8 cellular contexts compared by ENCODE assay signal in genomic region chr3:51384145-51384729, GRCh38. TPM values are rescaled to one million over a fixed set of nuclear protein-coding genes. Genes with fewer than 3 reads are reported as not detected.
DNase-seq lines count a peak whose midpoint lies in the region; ATAC-seq, FAIRE-seq and TF ChIP-seq lines count a peak whose summit lies in the region.

No MANE protein-coding gene starts in this region.

- peaks cover 13 to 27% of the 10 kb centered on the region in 2 donors for H3K36me3 Mint-ChIP-seq in stimulated activated naive B cell treated with anti-CD40 and anti-IgM and Interleukin-4, amounts not matched to agents 10 μg/mL and 1 μg/mL and 100 μg/mL, for 72 hours

- H3K4me3 ChIP-seq in K562 (peak overlapping the region; percentile 82), keratinocyte (ENCODE audit: control insufficient read depth in 2 of 3, extremely low read depth in 1 of 3, insufficient read depth in 2 of 3, low read depth in 1 of 3, low read length in 3 of 3) (peak overlapping the region; percentile 72 to 92 (median 92))

- POLR2A ChIA-PET in K562 (lab: Yijun Ruan, JAX), result interaction anchor here (0.5 to 1.1 kb wide), 3 partner anchors 12 to 521 kb away, joined by 3 to 4 read pairs (median 3); no protein-coding TSS in a partner anchor

- in situ Hi-C loops in K562 (cut with MboI), result no loop called here

- no peak for TF ChIP-seq RAD21 in K562 (CRISPR knock-in tag; conservative IDR thresholded peaks at IDR 0.05 in 1 of 2, IDR thresholded peaks at IDR 0.05 in 1 of 2)

- H3K79me2 ChIP-seq in K562 (ENCODE audit: control insufficient read depth, insufficient read depth, low read length) (peaks cover 37% of the 10 kb centered on the region), keratinocyte (ENCODE audit: control insufficient read depth, insufficient read depth, low read length) (peaks cover 37% of the 10 kb centered on the region)

- H3K9me3 ChIP-seq in KOPT-K1 (ENCODE audit: insufficient read depth, low read length, poor library complexity, severe bottlenecking), result no peaks in the 10 kb centered on the region
- H3K9me3 ChIP-seq in K562 (replicated peaks; ENCODE audit: control insufficient read depth, insufficient read depth, low read depth, low read length), result no peaks in the 10 kb centered on the region
- no peaks in the 10 kb centered on the region for H3K9me3 ChIP-seq in keratinocyte (ENCODE audit: control insufficient read depth, low read depth, low read length)

- peak overlapping the region; percentile 98 for H3K27ac Mint-ChIP-seq in stimulated activated naive B cell treated with anti-CD40 and anti-IgM and Interleukin-4, amounts not matched to agents 10 μg/mL and 1 μg/mL and 100 μg/mL, for 72 hours

- H4K20me1 ChIP-seq in K562 (replicated peaks; ENCODE audit: control insufficient read depth, insufficient read depth, low read length) (peaks cover 14% of the 10 kb centered on the region; the same call in 1 of the 2 replicates), keratinocyte (ENCODE audit: control insufficient read depth, extremely low read depth, insufficient read depth, low read length) (peaks cover 12% of the 10 kb centered on the region)

- H3K27me3 ChIP-seq in K562 (ENCODE audit: control insufficient read depth in 2 of 2, insufficient read depth in 2 of 2, low read length in 2 of 2) (0 out of 5 replicates have a peak, but pooled peaks cover 0 to 2% of the 10 kb centered on the region in 2 experiments), keratinocyte (ENCODE audit: control insufficient read depth, extremely low read depth, insufficient read depth, low read length) (no peaks in the 10 kb centered on the region)

- H2AFZ ChIP-seq in K562 (ENCODE audit: low read depth, low read length), result peak overlapping the region; percentile 85
- H2AFZ ChIP-seq in keratinocyte (ENCODE audit: control insufficient read depth, low read length), result peak overlapping the region; percentile 92

- H3K36me3 ChIP-seq in KOPT-K1 (ENCODE audit: insufficient read depth, low read length) (peaks cover 36% of the 10 kb centered on the region), K562 (ENCODE audit: control insufficient read depth, insufficient read depth, low read length) (peaks cover 29% of the 10 kb centered on the region), keratinocyte (ENCODE audit: control insufficient read depth in 2 of 2, extremely low read depth in 1 of 2, insufficient read depth in 2 of 2, low read length in 2 of 2) (peaks cover 9 to 26% of the 10 kb centered on the region in 2 experiments)

- H3K4me2 ChIP-seq in K562 (ENCODE audit: insufficient read depth, low read length) (peak overlapping the region; percentile 83), keratinocyte (ENCODE audit: control insufficient read depth, extremely low read depth, insufficient read depth, low read depth, low read length) (peak overlapping the region; percentile 88)

- intact Hi-C loops in K562 (cut with micrococcal nuclease), result loop anchor here (10.0 kb wide), 1 partner anchor 769 kb away; the partner anchor contains the start of genes CISH and MAPKAPK3

- H3K4me1 ChIP-seq in K562 (replicated peaks in 1 of 2; ENCODE audit: control insufficient read depth in 2 of 2, insufficient read depth in 2 of 2, low read length in 2 of 2) (peaks cover 8 to 18% of the 10 kb centered on the region in 2 experiments), keratinocyte (ENCODE audit: control insufficient read depth, extremely low read depth, insufficient read depth, low read length) (peaks cover 37% of the 10 kb centered on the region)

- H3K9me1 ChIP-seq in K562 (ENCODE audit: control insufficient read depth, insufficient read depth, low read length), result peaks cover 12% of the 10 kb centered on the region
- no peaks in the 10 kb centered on the region for H3K9me1 ChIP-seq in keratinocyte (ENCODE audit: control insufficient read depth, extremely low read depth, insufficient read depth, low read length)

- H3K27ac ChIP-seq in KOPT-K1 (ENCODE audit: low read depth, low read length, poor library complexity, severe bottlenecking) (peak overlapping the region; percentile 91), K562 (ENCODE audit: extremely low read depth, low read depth, low read length) (peak overlapping the region; percentile 94), keratinocyte (ENCODE audit: control insufficient read depth, insufficient read depth, low read length) (peak overlapping the region; percentile 94)

- CTCF ChIA-PET in K562 (lab: Yijun Ruan, JAX; ENCODE audit: low intra/inter-chr PET ratio), result no interaction called here

- peak; percentile 39 for DNase-seq in COLO668 (lab: John Stamatoyannopoulos, UW; ENCODE audit: unreplicated experiment)
- DNase-seq in K562 (ENCODE audit: extremely low read depth in 1 of 4, low spot score in 3 of 4), result peak in 1 of 4 experiments; percentile 30
- no peak for DNase-seq in keratinocyte (ENCODE audit: low read depth, low spot score)
- DNase-seq in stimulated activated naive B cell treated with anti-CD40 and anti-IgM and Interleukin-4, amounts not matched to agents 10 μg/mL and 1 μg/mL and 100 μg/mL, for 72 hours, result no peak
- no peak for DNase-seq in kidney glomerular epithelial cell (lab: John Stamatoyannopoulos, UW)

- peak; percentile 55 for FAIRE-seq in K562 (lab: Jason Lieb, UNC)
- no peak for FAIRE-seq in keratinocyte (lab: Jason Lieb, UNC)

- peaks cover 27 to 45% of the 10 kb centered on the region in 2 donors for H3K4me1 Mint-ChIP-seq in stimulated activated naive B cell treated with anti-CD40 and anti-IgM and Interleukin-4, amounts not matched to agents 10 μg/mL and 1 μg/mL and 100 μg/mL, for 72 hours

- H3K27me3 Mint-ChIP-seq in stimulated activated naive B cell treated with anti-CD40 and anti-IgM and Interleukin-4, amounts not matched to agents 10 μg/mL and 1 μg/mL and 100 μg/mL, for 72 hours, result peaks cover under 1 to 4% of the 10 kb centered on the region in 2 donors

- no peak for TF ChIP-seq EP300 in K562 (IDR thresholded peaks at IDR 0.05; ENCODE audit: low read length)

- TF ChIP-seq CTCF in K562 (IDR thresholded peaks at IDR 0.05 in 2 of 3, conservative IDR thresholded peaks at IDR 0.05 in 1 of 3; ENCODE audit: insufficient read depth in 2 of 3, low read depth in 1 of 3, low read length in 3 of 3), result no peak
- TF ChIP-seq CTCF in keratinocyte (optimal IDR thresholded peaks at IDR 0.05 in 1 of 3, IDR thresholded peaks at IDR 0.05 in 1 of 3, conservative IDR thresholded peaks at IDR 0.05 in 1 of 3; ENCODE audit: extremely low read depth in 1 of 3, insufficient read depth in 2 of 3, low read length in 3 of 3), result no peak

- TF ChIP-seq POLR2A in K562 (conservative IDR thresholded peaks at IDR 0.05), result no peak

- WGBS in K562 (ENCODE audit: insufficient coverage, low coverage, missing lambda C conversion rate), result 0% methylated on average over 18 of the region's 29 CpGs

- ATAC-seq in GM19397 (IDR thresholded peaks at IDR 0.05; ENCODE audit: unreplicated experiment) (peak; percentile 9), K562 (peak; percentile 49), GM21423 (IDR thresholded peaks at IDR 0.05; ENCODE audit: unreplicated experiment) (no peak)
- peak; percentile 33 to 42 for ATAC-seq in stimulated activated naive B cell treated with anti-CD40 and anti-IgM and Interleukin-4, amounts not matched to agents 10 μg/mL and 1 μg/mL and 100 μg/mL, for 72 hours (replicated peaks)

- no peaks in the 10 kb centered on the region for H3K9me3 Mint-ChIP-seq in stimulated activated naive B cell treated with anti-CD40 and anti-IgM and Interleukin-4, amounts not matched to agents 10 μg/mL and 1 μg/mL and 100 μg/mL, for 72 hours

- dilution Hi-C loops in keratinocyte (cut with MboI; ENCODE audit: extremely low pct_ligation_motif_present, low sequenced_read_pairs), result loop anchor here (25.0 kb wide), 1 partner anchor 772 kb away; the partner anchor contains the start of genes CISH and MAPKAPK3

- peak overlapping the region; percentile 95 to 96 for H3K4me3 Mint-ChIP-seq in stimulated activated naive B cell treated with anti-CD40 and anti-IgM and Interleukin-4, amounts not matched to agents 10 μg/mL and 1 μg/mL and 100 μg/mL, for 72 hours

- BruUV-seq in K562 (replicated peaks; lab: Mats Ljungman, UMichigan), result TSS peak; percentile 85

- H3K9ac ChIP-seq in K562 (ENCODE audit: insufficient read depth in 1 of 2, low read depth in 2 of 2, low read length in 2 of 2), result peak overlapping the region; percentile 92 to 99
- H3K9ac ChIP-seq in keratinocyte (ENCODE audit: control insufficient read depth, extremely low read depth, insufficient read depth, low read length), result peak overlapping the region; percentile 97

RNA-seq across cellular contexts. Expression of gene MANF, which starts 0.9 kb away (rescaled TPM):
- total RNA-seq in K562 (2011; cell fraction: chromatin; rRNA removed; ENCODE audit: low replicate concordance), result 46.5 and 57.2 TPM in 2 replicates
- 51.5 and 54.2 TPM in 2 replicates for total RNA-seq in K562 (2011; cell fraction: nucleolus; rRNA removed)
- 62.5 and 67.3 TPM in 2 replicates for total RNA-seq in K562 (2011; cell fraction: nucleoplasm; rRNA removed)
- total RNA-seq in K562 (2014; rRNA removed) (41.7 and 58.5 TPM in 2 replicates), K562 (2014; rRNA removed; fragmentation: Illumina TruSeq; extraction: Trizol) (44.9 and 50.8 TPM in 2 replicates), K562 (2015; rRNA removed; fragmentation: Illumina TruSeq; extraction: Trizol) (41.1 and 42.3 TPM in 2 replicates), K562 (2021) (39.3 and 49.9 TPM in 2 replicates)
- polyA plus RNA-seq in K562 (2011; rRNA removed) (44.2 and 47.7 TPM in 2 replicates), K562 (2014; fragmentation: Illumina TruSeq; extraction: Trizol) (51.3 and 52.7 TPM in 2 replicates), K562 (2014; fragmentation: Nextera tagmentation; extraction: Ambion mirVana) (1 to 10 TPM; 6.5 to 7.1 TPM), K562 (2014; rRNA removed) (46.7 and 53.5 TPM in 2 replicates), keratinocyte (71.1 to 156 TPM (median 143 TPM) in 3 replicates)
- 14.5 and 32.1 TPM in 2 replicates for polyA plus RNA-seq in K562 (2011; cell fraction: cytosol; rRNA removed)
- polyA plus RNA-seq in K562 (2011; cell fraction: nucleus; rRNA removed), result 8.8 and 18.7 TPM in 2 replicates
- 48.2 and 67.8 TPM in 2 replicates for polyA plus RNA-seq in K562 (2012)
- polyA minus RNA-seq in K562 (2011; rRNA and poly(A)+ RNA removed), result 24.2 and 33.3 TPM in 2 replicates
- polyA minus RNA-seq in K562 (2011; cell fraction: cytosol; rRNA and poly(A)+ RNA removed), result 9.8 and 17.6 TPM in 2 replicates
- 4.2 and 10.3 TPM in 2 replicates for polyA minus RNA-seq in K562 (2011; cell fraction: nucleus; rRNA and poly(A)+ RNA removed)
- polyA plus RNA-seq in keratinocyte (2011; ENCODE audit: low read depth), result 252 TPM
- 130 and 172 TPM in 2 replicates for polyA plus RNA-seq in keratinocyte (2011; cell fraction: cytosol; rRNA removed)
- 119 and 134 TPM in 2 replicates for polyA plus RNA-seq in keratinocyte (2011; cell fraction: nucleus; rRNA removed)
- polyA plus RNA-seq in keratinocyte (2012; ENCODE audit: low replicate concordance), result 155 and 156 TPM in 2 replicates
- 10.5 to 43.9 TPM (median 12.8 TPM) in 3 replicates for polyA minus RNA-seq in keratinocyte
- polyA minus RNA-seq in keratinocyte (2011; cell fraction: cytosol; rRNA and poly(A)+ RNA removed), result 34.1 TPM
- polyA minus RNA-seq in keratinocyte (2011; cell fraction: nucleus; rRNA and poly(A)+ RNA removed), result 10.1 and 17.4 TPM in 2 replicates

RNA-seq across cellular contexts. Expression of gene RBM15B, which starts 6.8 kb away (rescaled TPM):
- total RNA-seq in K562 (2011; cell fraction: chromatin; rRNA removed; ENCODE audit: low replicate concordance), result 7.2 and 16.3 TPM in 2 replicates
- total RNA-seq in K562 (2011; cell fraction: nucleolus; rRNA removed), result 13.6 and 16.7 TPM in 2 replicates
- 11.9 and 13.1 TPM in 2 replicates for total RNA-seq in K562 (2011; cell fraction: nucleoplasm; rRNA removed)
- 14.6 and 19.4 TPM in 2 replicates for total RNA-seq in K562 (2014; rRNA removed)
- 8.1 and 8.8 TPM in 2 replicates for total RNA-seq in K562 (2014; rRNA removed; fragmentation: Illumina TruSeq; extraction: Trizol)
- 13.4 and 13.9 TPM in 2 replicates for total RNA-seq in K562 (2015; rRNA removed; fragmentation: Illumina TruSeq; extraction: Trizol)
- 20.7 and 21.0 TPM in 2 replicates for total RNA-seq in K562 (2021)
- polyA plus RNA-seq in K562 (2011; rRNA removed), result 4.7 and 6.8 TPM in 2 replicates
- polyA plus RNA-seq in K562 (2011; cell fraction: cytosol; rRNA removed), result 6.4 and 10.4 TPM in 2 replicates
- polyA plus RNA-seq in K562 (2011; cell fraction: nucleus; rRNA removed), result 4.3 and 6.1 TPM in 2 replicates
- 10.9 and 12.3 TPM in 2 replicates for polyA plus RNA-seq in K562 (2012)
- polyA plus RNA-seq in K562 (2014; fragmentation: Illumina TruSeq; extraction: Trizol), result 13.6 and 13.7 TPM in 2 replicates
- 1 to 10 TPM; 1.8 to 1.9 TPM for polyA plus RNA-seq in K562 (2014; fragmentation: Nextera tagmentation; extraction: Ambion mirVana)
- 10.5 and 12.2 TPM in 2 replicates for polyA plus RNA-seq in K562 (2014; rRNA removed)
- 7.6 and 11.9 TPM in 2 replicates for polyA minus RNA-seq in K562 (2011; rRNA and poly(A)+ RNA removed)
- polyA minus RNA-seq in K562 (2011; cell fraction: cytosol; rRNA and poly(A)+ RNA removed), result 8.6 and 9.6 TPM in 2 replicates
- polyA minus RNA-seq in K562 (2011; cell fraction: nucleus; rRNA and poly(A)+ RNA removed), result 10.5 and 13.3 TPM in 2 replicates
- polyA plus RNA-seq in keratinocyte, result 10.1 to 17.4 TPM (median 10.2 TPM) in 3 replicates
- polyA plus RNA-seq in keratinocyte (2011; ENCODE audit: low read depth), result 5.5 TPM
- polyA plus RNA-seq in keratinocyte (2011; cell fraction: cytosol; rRNA removed), result 10.4 and 13.4 TPM in 2 replicates
- 11.7 and 13.6 TPM in 2 replicates for polyA plus RNA-seq in keratinocyte (2011; cell fraction: nucleus; rRNA removed)
- polyA plus RNA-seq in keratinocyte (2012; ENCODE audit: low replicate concordance), result 11.8 and 23.2 TPM in 2 replicates
- 14.2 to 32.1 TPM (median 15.0 TPM) in 3 replicates for polyA minus RNA-seq in keratinocyte
- 19.0 TPM for polyA minus RNA-seq in keratinocyte (2011; cell fraction: cytosol; rRNA and poly(A)+ RNA removed)
- 11.0 and 12.3 TPM in 2 replicates for polyA minus RNA-seq in keratinocyte (2011; cell fraction: nucleus; rRNA and poly(A)+ RNA removed)
